25 cellular contexts compared by ENCODE assay signal in genomic region chr15:90379263-90379662, GRCh38. TPM values are rescaled to one million over a fixed set of nuclear protein-coding genes. Genes with fewer than 3 reads are reported as not detected.
DNase-seq lines count a peak whose midpoint lies in the region; ATAC-seq, FAIRE-seq and TF ChIP-seq lines count a peak whose summit lies in the region.
"Had no signal": no experiment of that assay in that cellular context is flagged by ENCODE, and none has a peak within 500 bp of the region (broad histone marks: within the 10 kb centered on the region; RNA-seq: fewer than 3 reads in every experiment).

No MANE protein-coding gene starts in this region.

- CTCF ChIA-PET in HEK293 (lab: Yijun Ruan, JAX): interaction anchor here (3.4 kb wide), 1 partner anchor 18 kb away, joined by 16 read pairs; no protein-coding TSS in a partner anchor
- CTCF ChIA-PET in GM12878 (lab: Yijun Ruan, JAX): interaction anchor here (2.3 kb wide), 1 partner anchor 18 kb away, joined by 12 read pairs; no protein-coding TSS in a partner anchor
- CTCF ChIA-PET in activated CD8-positive, alpha-beta memory T cell treated with anti-CD3 and anti-CD28 coated beads, Interleukin-2, amount 10 ng/mL, durations not matched to agents 7 days and 5 days (lab: Charles Lee): interaction anchor here (8.5 kb wide), 1 partner anchor 18 kb away, joined by 67 read pairs; no protein-coding TSS in a partner anchor

- H3K36me3 Mint-ChIP-seq in endodermal cell (ENCODE audit: low read depth): peaks cover 4% of the 10 kb centered on the region
- peaks cover 49% of the 10 kb centered on the region for H3K36me3 Mint-ChIP-seq in activated CD8-positive, alpha-beta memory T cell treated with anti-CD3 and anti-CD28 coated beads, Interleukin-2, amount 10 ng/mL, durations not matched to agents 7 days and 5 days

- no TSS peak for BruUV-seq in GM12878 (replicated peaks; lab: Mats Ljungman, UMichigan)

- no peak for FAIRE-seq in GM12878 (lab: Jason Lieb, UNC)
- FAIRE-seq: A549, D721Med, G401.6, GM12892, GM18507 had no signal

- TF ChIP-seq RAD21 in GM12878 (IDR thresholded peaks at IDR 0.05; ENCODE audit: insufficient read depth, low read depth, low read length): no peak

- RAD21 ChIA-PET in GM12878 (lab: Charles Lee; ENCODE audit: unreplicated experiment): interaction anchor here (1.2 kb wide), 1 partner anchor 59 kb away, joined by 3 read pairs; no protein-coding TSS in a partner anchor

- H3K27ac Mint-ChIP-seq in endodermal cell: no peak overlapping the region
- H3K27ac Mint-ChIP-seq in activated CD8-positive, alpha-beta memory T cell treated with anti-CD3 and anti-CD28 coated beads, Interleukin-2, amount 10 ng/mL, durations not matched to agents 7 days and 5 days: no peak overlapping the region
- H3K27ac Mint-ChIP-seq: B cell; CD4-positive, alpha-beta T cell; CD8-positive, alpha-beta T cell had no signal

- intact Hi-C loops in GM12878 (cut with micrococcal nuclease; ENCODE audit: unreplicated experiment) (no loop called here), tibial artery (cut with DNase I; ENCODE audit: low total_unique reads) (no loop called here)

- no peak for ATAC-seq in GM12878
- no peak for ATAC-seq in HG03095 (IDR thresholded peaks at IDR 0.05; ENCODE audit: unreplicated experiment)
- ATAC-seq in activated CD8-positive, alpha-beta memory T cell treated with anti-CD3 and anti-CD28 coated beads, Interleukin-2, amount 10 ng/mL, durations not matched to agents 7 days and 5 days: no peak
- ATAC-seq: A549; CD8-positive, alpha-beta T cell had no signal

- no peak overlapping the region for H3K4me2 ChIP-seq in GM12878 (ENCODE audit: control insufficient read depth, insufficient read depth)
- H3K4me2 ChIP-seq: A549 had no signal

- no peaks in the 10 kb centered on the region for H3K79me2 ChIP-seq in GM12878 (ENCODE audit: control insufficient read depth, insufficient read depth, low read length)

- H3K27me3 ChIP-seq in GM12878 (replicated peaks in 1 of 2; ENCODE audit: control insufficient read depth in 2 of 2, insufficient read depth in 2 of 2, low read length in 1 of 2) (no peaks in the 10 kb centered on the region), endodermal cell (ENCODE audit: control insufficient read depth, insufficient read depth, low read length, poor library complexity, severe bottlenecking) (no peaks in the 10 kb centered on the region), tibial artery (no peaks in the 10 kb centered on the region)
- H3K27me3 ChIP-seq: BLaER1 treated with 17β-estradiol and CSF1 and Interleukin-3, amounts not matched to agents 10 nM and 100 nM had no signal

- peaks cover 27% of the 10 kb centered on the region for H3K9me3 Mint-ChIP-seq in endodermal cell
- H3K9me3 Mint-ChIP-seq in activated CD8-positive, alpha-beta memory T cell treated with anti-CD3 and anti-CD28 coated beads, Interleukin-2, amount 10 ng/mL, durations not matched to agents 7 days and 5 days (ENCODE audit: low read depth): peaks cover 20% of the 10 kb centered on the region

- peaks cover 2% of the 10 kb centered on the region for H3K27me3 Mint-ChIP-seq in endodermal cell (ENCODE audit: insufficient read depth)
- no peaks in the 10 kb centered on the region for H3K27me3 Mint-ChIP-seq in activated CD8-positive, alpha-beta memory T cell treated with anti-CD3 and anti-CD28 coated beads, Interleukin-2, amount 10 ng/mL, durations not matched to agents 7 days and 5 days
- H3K27me3 Mint-ChIP-seq: B cell; CD4-positive, alpha-beta T cell had no signal

- H2AFZ ChIP-seq in GM12878 (ENCODE audit: control insufficient read depth, low read depth, low read length): no peak overlapping the region

- H3K4me1 ChIP-seq in HEK293 (ENCODE audit: control insufficient read depth, insufficient read depth, low read length) (no peaks in the 10 kb centered on the region), GM12878 (ENCODE audit: control insufficient read depth, insufficient read depth, low read length) (peaks cover 5% of the 10 kb centered on the region; the same call in 1 of the 2 replicates), endodermal cell (ENCODE audit: control insufficient read depth, insufficient read depth, low read length) (no peaks in the 10 kb centered on the region), tibial artery (no peaks in the 10 kb centered on the region)
- H3K4me1 ChIP-seq: A549, Caco-2 had no signal

- H3K9ac ChIP-seq in GM12878 (ENCODE audit: control insufficient read depth, insufficient read depth, low read length): no peak overlapping the region
- no peak overlapping the region for H3K9ac ChIP-seq in endodermal cell (ENCODE audit: extremely low read depth, low read length, poor library complexity, severe bottlenecking)
- H3K9ac ChIP-seq: BLaER1 treated with 17β-estradiol and CSF1 and Interleukin-3, amounts not matched to agents 10 nM and 100 nM had no signal

- TF ChIP-seq CTCF in HEK293 (tag by site-specific recombination; IDR thresholded peaks at IDR 0.05) (no peak), GM12878 (IDR thresholded peaks at IDR 0.05 in 2 of 3, conservative IDR thresholded peaks at IDR 0.05 in 1 of 3; ENCODE audit: control insufficient read depth in 2 of 3, extremely low read depth in 1 of 3, insufficient read depth in 1 of 3, low read depth in 3 of 3, low read length in 3 of 3) (no peak), endodermal cell (conservative IDR thresholded peaks at IDR 0.05) (no peak), tibial artery (IDR thresholded peaks at IDR 0.05) (no peak)

- no peak overlapping the region for H3K4me3 Mint-ChIP-seq in endodermal cell
- no peak overlapping the region for H3K4me3 Mint-ChIP-seq in activated CD8-positive, alpha-beta memory T cell treated with anti-CD3 and anti-CD28 coated beads, Interleukin-2, amount 10 ng/mL, durations not matched to agents 7 days and 5 days
- H3K4me3 Mint-ChIP-seq: B cell; CD4-positive, alpha-beta T cell; CD8-positive, alpha-beta T cell had no signal

- SMC1A ChIA-PET in GM12878 (lab: Charles Lee; ENCODE audit: uncharacterized antibody, unreplicated experiment): no interaction called here

- POLR2A ChIA-PET in HEK293 (lab: Yijun Ruan, JAX) (no interaction called here), GM12878 (lab: Charles Lee) (no interaction called here)

- H4K20me1 ChIP-seq in GM12878 (ENCODE audit: control insufficient read depth, insufficient read depth): no peaks in the 10 kb centered on the region
- H4K20me1 ChIP-seq: BLaER1 treated with 17β-estradiol and CSF1 and Interleukin-3, amounts not matched to agents 10 nM and 100 nM had no signal

- 47% methylated on average over 3 of the region's 3 CpGs for WGBS in GM12878 (ENCODE audit: insufficient coverage, insufficient replicate concordance, low lambda C conversion rate, missing lambda C conversion rate)
- 90 to 94% methylated on average over 2 to 3 of the region's 3 CpGs for WGBS in endodermal cell (ENCODE audit: insufficient coverage in 1 of 2, insufficient read length in 1 of 2), 2 experiments

- H3K27ac ChIP-seq in HEK293 (ENCODE audit: extremely low read depth, low read depth, low read length) (no peak overlapping the region), GM12878 (ENCODE audit: control insufficient read depth, insufficient read depth) (no peak overlapping the region), endodermal cell (ENCODE audit: low read depth, low read length) (no peak overlapping the region), tibial artery (no peak overlapping the region)
- H3K27ac ChIP-seq: 22Rv1, A549, C4-2B had no signal

- no peaks in the 10 kb centered on the region for H3K4me1 Mint-ChIP-seq in endodermal cell
- H3K4me1 Mint-ChIP-seq in activated CD8-positive, alpha-beta memory T cell treated with anti-CD3 and anti-CD28 coated beads, Interleukin-2, amount 10 ng/mL, durations not matched to agents 7 days and 5 days: peaks cover 42% of the 10 kb centered on the region

- TF ChIP-seq POLR2A in GM12878 (IDR thresholded peaks at IDR 0.05; ENCODE audit: low read depth, low read length): no peak

- no peak for TF ChIP-seq EP300 in GM12878 (IDR thresholded peaks at IDR 0.05; ENCODE audit: borderline replicate concordance in 1 of 2, control insufficient read depth in 1 of 2, low read depth in 2 of 2, low read length in 2 of 2)

- no peak overlapping the region for H3K4me3 ChIP-seq in HEK293 (ENCODE audit: low read depth, low read length)
- no peak overlapping the region for H3K4me3 ChIP-seq in GM12878
- H3K4me3 ChIP-seq in endodermal cell (ENCODE audit: low read length): peak overlapping the region; percentile 23
- no peak overlapping the region for H3K4me3 ChIP-seq in tibial artery
- H3K4me3 ChIP-seq: A549 had no signal

- H3K36me3 ChIP-seq in HEK293 (ENCODE audit: control insufficient read depth in 2 of 2, insufficient read depth in 1 of 2, low read length in 2 of 2) (no peaks in the 10 kb centered on the region), GM12878 (ENCODE audit: control insufficient read depth in 2 of 2, insufficient read depth in 2 of 2, low read length in 1 of 2) (no peaks in the 10 kb centered on the region), endodermal cell (ENCODE audit: control insufficient read depth, insufficient read depth, low read length) (no peaks in the 10 kb centered on the region), tibial artery (no peaks in the 10 kb centered on the region)

- H3K9me3 ChIP-seq in HEK293 (ENCODE audit: control insufficient read depth, insufficient read depth, low read depth, low read length): no peaks in the 10 kb centered on the region
- peaks cover 14% of the 10 kb centered on the region for H3K9me3 ChIP-seq in GM12878 (replicated peaks; ENCODE audit: control insufficient read depth, insufficient read depth, low read length)
- H3K9me3 ChIP-seq in endodermal cell (ENCODE audit: control insufficient read depth, low read length): peaks cover 31% of the 10 kb centered on the region
- H3K9me3 ChIP-seq in tibial artery: peaks cover 0 to 9% (median 7%) of the 10 kb centered on the region in 3 donors

- DNase-seq in GM12878 (ENCODE audit: low read depth, low spot score) (no peak), endodermal cell (no peak), ureter (ENCODE audit: low spot score) (peak; percentile 12), tibial artery (no peak)
- no peak for DNase-seq in activated CD8-positive, alpha-beta memory T cell treated with anti-CD3 and anti-CD28 coated beads, Interleukin-2, amount 10 ng/mL, durations not matched to agents 7 days and 5 days
- DNase-seq: AML-193; Caco-2; Calu3; CD4-positive, alpha-beta T cell; CD8-positive, alpha-beta T cell; DMS79; DND-41; EL; GF-D8 had no signal

- in situ Hi-C loops in GM12878 (cut with MboI): no loop called here

RNA-seq across cellular contexts. Expression of gene IQGAP1, which starts 8.8 kb away (rescaled TPM):
- total RNA-seq in GM12878 (2013; cell fraction: nucleolus; rRNA removed): 229 and 246 TPM in 2 replicates
- total RNA-seq in GM12878 (2014; rRNA removed) (124 and 140 TPM in 2 replicates), GM12878 (2014; rRNA removed; fragmentation: Illumina TruSeq; extraction: Trizol) (222 and 234 TPM in 2 replicates), GM12878 (2021) (118 and 122 TPM in 2 replicates), endodermal cell (100 to 1,000 TPM in 1 of 2 donors, 10 to 100 TPM in 1; 94.4 to 124 TPM), ureter (260 TPM)
- 52.6 TPM for polyA plus RNA-seq in GM12878 (2011; ENCODE audit: low read depth)
- polyA plus RNA-seq in GM12878 (2011; rRNA removed) (110 and 149 TPM in 2 replicates), GM12878 (2014; fragmentation: Illumina TruSeq; extraction: Trizol) (250 and 338 TPM in 2 replicates), GM12878 (2014; fragmentation: Nextera tagmentation; extraction: Ambion mirVana) (10 to 100 TPM; 65.2 to 66.6 TPM), GM12878 (2014; rRNA removed) (96.6 and 115 TPM in 2 replicates), GM12878 (2016; fragmentation: Nextera tagmentation; extraction: Ambion mirVana) (100 to 1,000 TPM in 1 of 2 experiments, 10 to 100 TPM in 1; 99.6 to 103 TPM)
- polyA plus RNA-seq in GM12878 (2011; cell fraction: cytosol; rRNA removed): 45.3 and 51.0 TPM in 2 replicates
- 114 and 372 TPM in 2 replicates for polyA plus RNA-seq in GM12878 (2011; cell fraction: nucleus; rRNA removed)
- 61.3 and 79.2 TPM in 2 replicates for polyA plus RNA-seq in GM12878 (2012)
- 168 and 218 TPM in 2 replicates for polyA minus RNA-seq in GM12878 (2011; rRNA and poly(A)+ RNA removed)
- 52.7 and 66.6 TPM in 2 replicates for polyA minus RNA-seq in GM12878 (2011; cell fraction: cytosol; rRNA and poly(A)+ RNA removed)
- polyA minus RNA-seq in GM12878 (2011; cell fraction: nucleus; rRNA and poly(A)+ RNA removed): 106 and 330 TPM in 2 replicates
- 48.6 TPM for polyA plus RNA-seq in endodermal cell (2013, experiment 1 of 2)
- 59.3 TPM for polyA plus RNA-seq in endodermal cell (2013, experiment 2 of 2)
- 100 to 1,000 TPM; 217 to 221 TPM for total RNA-seq in activated CD8-positive, alpha-beta memory T cell treated with anti-CD3 and anti-CD28 coated beads, Interleukin-2, amount 10 ng/mL, durations not matched to agents 7 days and 5 days

RNA-seq across cellular contexts. Expression of gene ZNF774, which starts 27.2 kb away (rescaled TPM):
- 6.5 and 7.0 TPM in 2 replicates for total RNA-seq in GM12878 (2013; cell fraction: nucleolus; rRNA removed)
- total RNA-seq in GM12878 (2014; rRNA removed): 1.5 and 1.7 TPM in 2 replicates
- total RNA-seq in GM12878 (2014; rRNA removed; fragmentation: Illumina TruSeq; extraction: Trizol): 1.7 and 2.3 TPM in 2 replicates
- 1.7 TPM in 2 replicates for total RNA-seq in GM12878 (2021)
- polyA plus RNA-seq in GM12878 (2011; ENCODE audit: low read depth): 1.1 TPM
- 0.87 and 0.98 TPM in 2 replicates for polyA plus RNA-seq in GM12878 (2011; rRNA removed)
- polyA plus RNA-seq in GM12878 (2011; cell fraction: cytosol; rRNA removed): 0.51 and 0.59 TPM in 2 replicates
- 0.80 and 0.91 TPM in 2 replicates for polyA plus RNA-seq in GM12878 (2011; cell fraction: nucleus; rRNA removed)
- polyA plus RNA-seq in GM12878 (2012): 0.62 and 0.86 TPM in 2 replicates
- 2.0 and 2.4 TPM in 2 replicates for polyA plus RNA-seq in GM12878 (2014; fragmentation: Illumina TruSeq; extraction: Trizol)
- under 1 TPM; 0.35 to 0.40 TPM for polyA plus RNA-seq in GM12878 (2014; fragmentation: Nextera tagmentation; extraction: Ambion mirVana)
- polyA plus RNA-seq in GM12878 (2014; rRNA removed): 2.2 and 2.5 TPM in 2 replicates
- 1 to 10 TPM in 1 of 2 experiments, under 1 TPM in 1; 0.54 to 1.8 TPM for polyA plus RNA-seq in GM12878 (2016; fragmentation: Nextera tagmentation; extraction: Ambion mirVana)
- 0.46 and 1.2 TPM in 2 replicates for polyA minus RNA-seq in GM12878 (2011; rRNA and poly(A)+ RNA removed)
- polyA minus RNA-seq in GM12878 (2011; cell fraction: cytosol; rRNA and poly(A)+ RNA removed): 0.52 TPM in 1 of 2 replicates, not detected in the other
- 0.73 and 1.1 TPM in 2 replicates for polyA minus RNA-seq in GM12878 (2011; cell fraction: nucleus; rRNA and poly(A)+ RNA removed)
- total RNA-seq in endodermal cell: 1 to 10 TPM; 2.5 to 3.6 TPM
- 2.0 TPM for polyA plus RNA-seq in endodermal cell (2013, experiment 1 of 2)
- polyA plus RNA-seq in endodermal cell (2013, experiment 2 of 2): 2.5 TPM
- 8.9 TPM for total RNA-seq in ureter
- 1 to 10 TPM; 1.6 to 2.1 TPM for total RNA-seq in activated CD8-positive, alpha-beta memory T cell treated with anti-CD3 and anti-CD28 coated beads, Interleukin-2, amount 10 ng/mL, durations not matched to agents 7 days and 5 days
